In the genomic region with DNA sequence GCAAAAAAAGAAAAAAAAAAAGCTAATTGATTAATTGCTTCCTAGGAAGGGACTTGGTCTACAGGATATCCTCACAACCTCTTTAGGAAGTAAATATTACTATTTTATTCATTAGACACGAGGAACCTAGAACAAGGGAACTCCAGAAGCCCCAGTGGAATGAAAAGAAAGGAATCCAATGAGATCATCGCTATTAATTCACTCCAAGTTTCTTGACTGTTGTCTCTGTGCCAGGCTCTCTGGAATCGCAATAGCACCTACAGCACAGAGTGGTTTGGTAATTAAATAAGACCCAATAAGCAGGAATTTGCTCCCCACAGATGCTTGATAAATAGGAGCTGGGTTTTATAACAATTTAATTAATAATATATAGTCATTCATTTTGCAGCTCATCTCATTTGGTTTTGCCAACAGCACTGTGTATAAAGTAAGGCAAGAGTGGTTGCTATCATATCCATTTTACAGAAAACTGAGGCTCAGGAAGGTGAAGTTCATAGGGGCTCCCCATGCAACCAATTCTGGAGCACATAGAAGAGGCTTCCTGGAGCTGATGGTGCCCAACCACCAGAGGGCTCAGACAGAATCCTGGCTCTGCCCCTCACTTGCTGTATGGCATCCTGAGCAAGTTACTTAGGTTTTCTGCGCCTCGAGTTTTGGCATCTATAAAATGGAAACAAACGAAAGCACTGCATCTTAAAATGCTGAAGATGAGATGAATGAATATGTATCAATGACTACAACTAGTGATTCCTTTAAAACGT, we compare ENCODE assay signal across 1 cellular context.
TF ChIP-seq lines count a peak whose summit lies in the region.

No MANE protein-coding gene starts in this region.

TF ChIP-seq in A549, 52 proteins besides CTCF, POLR2A, EP300 and RAD21:
- no peak for TF ChIP-seq HEYL (CRISPR knock-in tag; IDR thresholded peaks at IDR 0.05)
- TF ChIP-seq CBX2 (IDR thresholded peaks at IDR 0.05; ENCODE audit: borderline replicate concordance, low read depth), result no peak
- TF ChIP-seq BHLHE40 (IDR thresholded peaks at IDR 0.05; ENCODE audit: low read depth, low read length), result no peak
- no peak for TF ChIP-seq TP53 (CRISPR knock-in tag; IDR thresholded peaks at IDR 0.05)
- TF ChIP-seq, protein P1, sequence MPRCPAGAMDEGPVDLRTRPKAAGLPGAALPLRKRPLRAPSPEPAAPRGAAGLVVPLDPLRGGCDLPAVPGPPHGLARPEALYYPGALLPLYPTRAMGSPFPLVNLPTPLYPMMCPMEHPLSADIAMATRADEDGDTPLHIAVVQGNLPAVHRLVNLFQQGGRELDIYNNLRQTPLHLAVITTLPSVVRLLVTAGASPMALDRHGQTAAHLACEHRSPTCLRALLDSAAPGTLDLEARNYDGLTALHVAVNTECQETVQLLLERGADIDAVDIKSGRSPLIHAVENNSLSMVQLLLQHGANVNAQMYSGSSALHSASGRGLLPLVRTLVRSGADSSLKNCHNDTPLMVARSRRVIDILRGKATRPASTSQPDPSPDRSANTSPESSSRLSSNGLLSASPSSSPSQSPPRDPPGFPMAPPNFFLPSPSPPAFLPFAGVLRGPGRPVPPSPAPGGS (IDR thresholded peaks at IDR 0.05), result no peak
- no peak for TF ChIP-seq PHF8 (IDR thresholded peaks at IDR 0.05; ENCODE audit: borderline replicate concordance, low read depth)
- no peak for TF ChIP-seq KDM5A (IDR thresholded peaks at IDR 0.05)
- TF ChIP-seq EHMT2 (IDR thresholded peaks at IDR 0.05; ENCODE audit: low read depth), result no peak
- TF ChIP-seq POLR2AphosphoS2 (conservative IDR thresholded peaks at IDR 0.05; ENCODE audit: low read length), result no peak
- no peak for TF ChIP-seq RARB (CRISPR knock-in tag; IDR thresholded peaks at IDR 0.05)
- TF ChIP-seq HOXB13 (CRISPR knock-in tag; IDR thresholded peaks at IDR 0.05; ENCODE audit: low read depth), result no peak
- TF ChIP-seq JUNB (IDR thresholded peaks at IDR 0.05), result no peak
- TF ChIP-seq GATA3 (IDR thresholded peaks at IDR 0.05; ENCODE audit: borderline replicate concordance), result no peak
- TF ChIP-seq, protein P2, sequence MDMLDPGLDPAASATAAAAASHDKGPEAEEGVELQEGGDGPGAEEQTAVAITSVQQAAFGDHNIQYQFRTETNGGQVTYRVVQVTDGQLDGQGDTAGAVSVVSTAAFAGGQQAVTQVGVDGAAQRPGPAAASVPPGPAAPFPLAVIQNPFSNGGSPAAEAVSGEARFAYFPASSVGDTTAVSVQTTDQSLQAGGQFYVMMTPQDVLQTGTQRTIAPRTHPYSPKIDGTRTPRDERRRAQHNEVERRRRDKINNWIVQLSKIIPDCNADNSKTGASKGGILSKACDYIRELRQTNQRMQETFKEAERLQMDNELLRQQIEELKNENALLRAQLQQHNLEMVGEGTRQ (IDR thresholded peaks at IDR 0.05), result no peak
- TF ChIP-seq NR3C1 (IDR thresholded peaks at IDR 0.05), result no peak
- no peak for TF ChIP-seq MAFK (IDR thresholded peaks at IDR 0.05; ENCODE audit: partially characterized antibody)
- TF ChIP-seq, protein P3, sequence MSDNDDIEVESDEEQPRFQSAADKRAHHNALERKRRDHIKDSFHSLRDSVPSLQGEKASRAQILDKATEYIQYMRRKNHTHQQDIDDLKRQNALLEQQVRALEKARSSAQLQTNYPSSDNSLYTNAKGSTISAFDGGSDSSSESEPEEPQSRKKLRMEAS (IDR thresholded peaks at IDR 0.05), result no peak
- TF ChIP-seq NPAS2 (CRISPR knock-in tag; IDR thresholded peaks at IDR 0.05; ENCODE audit: borderline replicate concordance), result no peak
- TF ChIP-seq, protein P4, sequence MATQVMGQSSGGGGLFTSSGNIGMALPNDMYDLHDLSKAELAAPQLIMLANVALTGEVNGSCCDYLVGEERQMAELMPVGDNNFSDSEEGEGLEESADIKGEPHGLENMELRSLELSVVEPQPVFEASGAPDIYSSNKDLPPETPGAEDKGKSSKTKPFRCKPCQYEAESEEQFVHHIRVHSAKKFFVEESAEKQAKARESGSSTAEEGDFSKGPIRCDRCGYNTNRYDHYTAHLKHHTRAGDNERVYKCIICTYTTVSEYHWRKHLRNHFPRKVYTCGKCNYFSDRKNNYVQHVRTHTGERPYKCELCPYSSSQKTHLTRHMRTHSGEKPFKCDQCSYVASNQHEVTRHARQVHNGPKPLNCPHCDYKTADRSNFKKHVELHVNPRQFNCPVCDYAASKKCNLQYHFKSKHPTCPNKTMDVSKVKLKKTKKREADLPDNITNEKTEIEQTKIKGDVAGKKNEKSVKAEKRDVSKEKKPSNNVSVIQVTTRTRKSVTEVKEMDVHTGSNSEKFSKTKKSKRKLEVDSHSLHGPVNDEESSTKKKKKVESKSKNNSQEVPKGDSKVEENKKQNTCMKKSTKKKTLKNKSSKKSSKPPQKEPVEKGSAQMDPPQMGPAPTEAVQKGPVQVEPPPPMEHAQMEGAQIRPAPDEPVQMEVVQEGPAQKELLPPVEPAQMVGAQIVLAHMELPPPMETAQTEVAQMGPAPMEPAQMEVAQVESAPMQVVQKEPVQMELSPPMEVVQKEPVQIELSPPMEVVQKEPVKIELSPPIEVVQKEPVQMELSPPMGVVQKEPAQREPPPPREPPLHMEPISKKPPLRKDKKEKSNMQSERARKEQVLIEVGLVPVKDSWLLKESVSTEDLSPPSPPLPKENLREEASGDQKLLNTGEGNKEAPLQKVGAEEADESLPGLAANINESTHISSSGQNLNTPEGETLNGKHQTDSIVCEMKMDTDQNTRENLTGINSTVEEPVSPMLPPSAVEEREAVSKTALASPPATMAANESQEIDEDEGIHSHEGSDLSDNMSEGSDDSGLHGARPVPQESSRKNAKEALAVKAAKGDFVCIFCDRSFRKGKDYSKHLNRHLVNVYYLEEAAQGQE (IDR thresholded peaks at IDR 0.05), result no peak
TF ChIP-seq in A549: peak in this region for 0.
